Comparison of ENCODE assay signal across 8 cellular contexts in the genomic region with DNA sequence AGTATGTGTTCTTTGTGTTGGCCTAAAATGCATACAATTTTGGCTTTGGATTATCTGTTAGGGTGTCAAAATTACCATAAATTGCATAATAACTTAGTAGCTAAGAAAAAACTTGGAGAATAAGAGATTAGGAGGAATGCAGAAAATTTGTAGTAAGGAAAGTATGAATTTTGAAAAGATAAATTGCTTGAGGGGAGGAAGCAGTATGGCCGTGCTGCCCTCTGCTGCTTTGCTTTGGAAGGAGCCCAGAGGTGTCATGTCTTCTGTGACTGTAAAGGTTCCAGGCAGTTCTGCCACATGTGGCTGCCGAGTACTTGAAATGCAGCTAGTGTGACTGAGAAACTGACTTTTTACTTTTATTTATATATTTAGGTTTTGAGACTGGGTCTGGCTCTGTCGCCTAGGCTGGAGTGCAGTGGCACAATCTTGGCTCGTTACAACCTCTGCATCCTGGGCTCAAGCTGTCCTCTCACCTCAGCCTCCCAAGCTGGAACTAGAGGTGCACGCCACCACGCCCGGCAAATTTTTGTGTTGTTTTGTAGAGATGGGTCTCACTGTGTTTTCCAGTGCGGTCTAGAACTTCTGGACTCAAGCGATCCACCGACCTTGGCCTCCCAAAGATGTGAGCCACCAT. TPM values are rescaled to one million over a fixed set of nuclear protein-coding genes. Genes with fewer than 3 reads are reported as not detected.
DNase-seq lines count a peak whose midpoint lies in the region; ATAC-seq, FAIRE-seq and TF ChIP-seq lines count a peak whose summit lies in the region.

No MANE protein-coding gene starts in this region.

- no peaks in the 10 kb centered on the region for H3K4me1 ChIP-seq in IMR-90 (ENCODE audit: control insufficient read depth, insufficient read depth, low read length)
- H3K4me1 ChIP-seq in astrocyte (ENCODE audit: insufficient read depth, low read length), result peaks cover 17% of the 10 kb centered on the region
- H3K4me1 ChIP-seq in iPS-18a (ENCODE audit: control insufficient read depth, low read depth, low read length), result peaks cover 7% of the 10 kb centered on the region

- H3K14ac ChIP-seq in IMR-90 (replicated peaks; ENCODE audit: low read depth, low read length), result no peak overlapping the region

- H2AK5ac ChIP-seq in IMR-90 (ENCODE audit: low read depth, low read length), result 0 out of 2 replicates have a peak overlapping the region, but pooled peaks have one; percentile 25

- in situ Hi-C loops in IMR-90 (cut with MboI; ENCODE audit: low sequenced_read_pairs), result loop anchor here (5.0 to 10.0 kb wide), 3 partner anchors 171 to 813 kb away; a partner anchor contains a TSS

- TF ChIP-seq POLR2A in IMR-90 (IDR thresholded peaks at IDR 0.05; ENCODE audit: low read depth, low read length), result no peak

- H3K9ac ChIP-seq in IMR-90 (ENCODE audit: low read depth, low read length) (0 out of 2 replicates have a peak overlapping the region, but pooled peaks have one; percentile 14), astrocyte (ENCODE audit: low read length) (peak overlapping the region; percentile 88), iPS-18a (ENCODE audit: low read length) (peak overlapping the region; percentile 93)

- H4K91ac ChIP-seq in IMR-90 (ENCODE audit: insufficient read depth, low read depth, low read length), result no peak overlapping the region

- POLR2A ChIA-PET in IMR-90 (lab: Charles Lee; ENCODE audit: unreplicated experiment), result interaction anchor here (0.6 to 0.7 kb wide), 2 partner anchors 168 to 822 kb away, joined by 3 to 4 read pairs; no protein-coding TSS in a partner anchor

- H3K4me3 ChIP-seq in IMR-90 (ENCODE audit: insufficient read depth, low read depth, low read length), result no peak overlapping the region
- H3K4me3 ChIP-seq in astrocyte (ENCODE audit: insufficient read depth, low read depth, low read length), result peak overlapping the region; percentile 87
- H3K4me3 ChIP-seq in iPS-18a (ENCODE audit: low read length), result peak overlapping the region; percentile 94

- dilution Hi-C loops in IMR-90 (cut with HindIII; ENCODE audit: low sequenced_read_pairs, unreplicated experiment), result no loop called here

- DNase-seq in Daoy (ENCODE audit: low read depth) (peak; percentile 48), IMR-90 (peak; percentile 62), T-helper 17 cell (peak; percentile 33 to 56 (median 46)), astrocyte (ENCODE audit: low read depth) (peak; percentile 26), omental fat pad (ENCODE audit: low spot score) (no peak)
- DNase-seq in stimulated activated CD4-positive, alpha-beta T cell treated with anti-CD3 and anti-CD28 coated beads, Interleukin-15, amount 100 ng/mL, for 24 hours, result peak; percentile 72

- H3K4me1 Mint-ChIP-seq in T-helper 17 cell (peaks cover 26% of the 10 kb centered on the region), astrocyte (ENCODE audit: low read depth, unreplicated experiment) (peaks cover 8% of the 10 kb centered on the region)

- ATAC-seq in IMR-90 (ENCODE audit: low read depth), result peak; percentile 25; the same call in 1 of the 2 replicates
- ATAC-seq in T-helper 17 cell, result peak; percentile 46
- no peak for ATAC-seq in HG03039 (IDR thresholded peaks at IDR 0.05; ENCODE audit: unreplicated experiment)
- no peak for ATAC-seq in omental fat pad (ENCODE audit: low FRiP score)

- FAIRE-seq in astrocyte (lab: Jason Lieb, UNC), result no peak

- H3K79me1 ChIP-seq in IMR-90 (ENCODE audit: low read depth in 1 of 2, low read length in 2 of 2), result peaks cover 26 to 59% of the 10 kb centered on the region in 2 experiments; a peak in 3 of 4 replicates

- H3K9me3 ChIP-seq in IMR-90 (ENCODE audit: control insufficient read depth, insufficient read depth, low read length) (no peaks in the 10 kb centered on the region), T-helper 17 cell (ENCODE audit: control insufficient read depth, low read length, poor library complexity, severe bottlenecking) (no peaks in the 10 kb centered on the region), astrocyte (ENCODE audit: insufficient read depth, low read depth, low read length) (no peaks in the 10 kb centered on the region), iPS-18a (ENCODE audit: control insufficient read depth, low read depth, low read length) (no peaks in the 10 kb centered on the region)

- peak overlapping the region; percentile 94 for H3K4me3 Mint-ChIP-seq in T-helper 17 cell
- H3K4me3 Mint-ChIP-seq in astrocyte (ENCODE audit: unreplicated experiment), result peak overlapping the region; percentile 96

- no peaks in the 10 kb centered on the region for H3K27me3 Mint-ChIP-seq in T-helper 17 cell
- H3K27me3 Mint-ChIP-seq in astrocyte (ENCODE audit: low read depth, unreplicated experiment), result no peaks in the 10 kb centered on the region

- no peak overlapping the region for H3K56ac ChIP-seq in IMR-90 (ENCODE audit: extremely low read depth, insufficient read depth, low read length)

- H2AFZ ChIP-seq in IMR-90 (replicated peaks; ENCODE audit: low read length, poor library complexity) (no peak overlapping the region), astrocyte (ENCODE audit: low read depth, low read length) (no peak overlapping the region)

- TF ChIP-seq RAD21 in IMR-90 (IDR thresholded peaks at IDR 0.05; ENCODE audit: low read length), result peak; percentile 90

- intact Hi-C loops in IMR-90 (cut with micrococcal nuclease), result loop anchor here (2.0 to 5.0 kb wide), 3 partner anchors 36 to 813 kb away; no protein-coding TSS in a partner anchor

- H3K27me3 ChIP-seq in IMR-90 (ENCODE audit: control insufficient read depth, insufficient read depth, low read length), result no peaks in the 10 kb centered on the region
- no peaks in the 10 kb centered on the region for H3K27me3 ChIP-seq in astrocyte (ENCODE audit: insufficient read depth, low read length)
- H3K27me3 ChIP-seq in iPS-18a (ENCODE audit: control insufficient read depth, insufficient read depth, low read length), result no peaks in the 10 kb centered on the region

- H3K9me3 Mint-ChIP-seq in astrocyte (ENCODE audit: unreplicated experiment), result no peaks in the 10 kb centered on the region

- H2BK15ac ChIP-seq in IMR-90 (ENCODE audit: low read depth, low read length), result no peak overlapping the region

- no peak overlapping the region for H4K8ac ChIP-seq in IMR-90 (ENCODE audit: low read depth in 2 of 2, low read length in 2 of 2)

- H2BK120ac ChIP-seq in IMR-90 (ENCODE audit: low read depth, low read length), result no peak overlapping the region

- peak overlapping the region; percentile 91 for H3K27ac Mint-ChIP-seq in T-helper 17 cell
- peak overlapping the region; percentile 12 for H3K27ac Mint-ChIP-seq in astrocyte (ENCODE audit: unreplicated experiment)

- peak; percentile 83 for TF ChIP-seq CTCF in IMR-90 (conservative IDR thresholded peaks at IDR 0.05; ENCODE audit: low read depth, low read length)
- TF ChIP-seq CTCF in astrocyte (IDR thresholded peaks at IDR 0.05; ENCODE audit: insufficient read depth, low read depth, low read length), result peak; percentile 85
- no peak for TF ChIP-seq CTCF in omental fat pad (IDR thresholded peaks at IDR 0.05)

- no peak overlapping the region for H2AK9ac ChIP-seq in IMR-90 (replicated peaks; ENCODE audit: low read depth, low read length, poor library complexity)

- H3K23ac ChIP-seq in IMR-90 (ENCODE audit: low read depth, low read length), result 0 out of 2 replicates have a peak overlapping the region, but pooled peaks have one; percentile 95

- H3K27ac ChIP-seq in IMR-90 (ENCODE audit: insufficient read depth, low read length) (no peak overlapping the region), astrocyte (ENCODE audit: low read depth, low read length) (no peak overlapping the region), iPS-18a (ENCODE audit: low read length) (no peak overlapping the region)

- CTCF ChIA-PET in IMR-90 (lab: Yijun Ruan, JAX), result interaction anchor here (0.6 to 1.3 kb wide), 8 partner anchors 14 to 327 kb away, joined by 3 to 5 read pairs (median 3); a partner anchor contains a TSS

- no peak overlapping the region for H2BK20ac ChIP-seq in IMR-90 (ENCODE audit: low read depth, low read length)

- H3K4me2 ChIP-seq in IMR-90 (ENCODE audit: low read depth, low read length) (peak overlapping the region; percentile 86), astrocyte (ENCODE audit: low read length) (peak overlapping the region; percentile 94)

- H3K36me3 ChIP-seq in IMR-90 (ENCODE audit: control insufficient read depth, insufficient read depth, low read length) (peaks cover 13% of the 10 kb centered on the region), astrocyte (ENCODE audit: insufficient read depth, low read length) (peaks cover 8% of the 10 kb centered on the region), iPS-18a (ENCODE audit: control insufficient read depth, low read depth, low read length) (peaks cover 38% of the 10 kb centered on the region)

- H3K9me1 ChIP-seq in IMR-90 (ENCODE audit: insufficient read depth, low read length), result peaks cover 3% of the 10 kb centered on the region; the same call in 1 of the 2 replicates

- H3K36me3 Mint-ChIP-seq in T-helper 17 cell (ENCODE audit: low read depth), result peaks cover 2% of the 10 kb centered on the region
- H3K36me3 Mint-ChIP-seq in astrocyte (ENCODE audit: low read depth, unreplicated experiment), result peaks cover 8% of the 10 kb centered on the region

- H2BK5ac ChIP-seq in IMR-90 (ENCODE audit: low read depth, low read length, poor library complexity, severe bottlenecking), result no peak overlapping the region

- peaks cover 36% of the 10 kb centered on the region for H3K79me2 ChIP-seq in astrocyte (ENCODE audit: insufficient read depth, low read length)

- no CpG with 5 or more reads among the region's 10 CpGs for WGBS in IMR-90 (ENCODE audit: extremely low coverage in 2 of 2, insufficient read length in 1 of 2), 2 experiments

- H3K18ac ChIP-seq in IMR-90 (ENCODE audit: low read depth, low read length), result no peak overlapping the region

- H4K20me1 ChIP-seq in IMR-90 (ENCODE audit: insufficient read depth, low read length) (peaks cover 18% of the 10 kb centered on the region), astrocyte (ENCODE audit: insufficient read depth, low read length) (peaks cover 35% of the 10 kb centered on the region)

- H3K4ac ChIP-seq in IMR-90 (ENCODE audit: low read depth, low read length), result no peak overlapping the region

- no TSS peak for BruUV-seq in IMR-90 (replicated peaks; lab: Mats Ljungman, UMichigan)

- no peak overlapping the region for H4K5ac ChIP-seq in IMR-90 (ENCODE audit: low read depth, low read length)

RNA-seq across cellular contexts. Expression of a gene that starts 1.8 kb away (rescaled TPM):
- 285 and 350 TPM in 2 replicates for total RNA-seq in Daoy (2014; rRNA removed; shearing (Covaris generic))
- 181 and 229 TPM in 2 replicates for total RNA-seq in IMR-90 (2012; rRNA removed)
- 89.8 and 93.6 TPM in 2 replicates for polyA plus RNA-seq in IMR-90 (2012; rRNA removed)
- polyA plus RNA-seq in IMR-90 (2012; cell fraction: cytosol; rRNA removed), result 54.2 and 95.4 TPM in 2 replicates
- 84.2 and 143 TPM in 2 replicates for polyA plus RNA-seq in IMR-90 (2012; cell fraction: nucleus; rRNA removed; ENCODE audit: low replicate concordance)
- 10 to 100 TPM; 59.2 to 67.5 TPM for total RNA-seq in T-helper 17 cell
- 70.1 and 83.4 TPM in 2 replicates for total RNA-seq in astrocyte
- 100 to 1,000 TPM in 1 of 4 donors, 10 to 100 TPM in 3; 74.6 to 106 (median 85.8) TPM for total RNA-seq in omental fat pad

RNA-seq across cellular contexts. Expression of a gene that starts 22.3 kb away (rescaled TPM):
- total RNA-seq in Daoy (2014; rRNA removed; shearing (Covaris generic)), result 11.8 and 12.6 TPM in 2 replicates
- total RNA-seq in IMR-90 (2012; rRNA removed) (36.4 and 47.5 TPM in 2 replicates), T-helper 17 cell (10 to 100 TPM; 56.7 to 79.4 TPM), astrocyte (69.5 and 70.9 TPM in 2 replicates), omental fat pad (10 to 100 TPM; 26.2 to 45.6 (median 31.2) TPM)
- 90.1 and 97.4 TPM in 2 replicates for polyA plus RNA-seq in IMR-90 (2012; rRNA removed)
- 53.3 and 63.2 TPM in 2 replicates for polyA plus RNA-seq in IMR-90 (2012; cell fraction: cytosol; rRNA removed)
- 505 and 1,239 TPM in 2 replicates for polyA plus RNA-seq in IMR-90 (2012; cell fraction: nucleus; rRNA removed; ENCODE audit: low replicate concordance)

Comparison
In these comparisons a context has a peak if more than half of its experiments do, and no peak if none do; other contexts are left out.
1. ATAC-seq: peak in IMR-90 (single experiment) and T-helper 17 cell (single experiment); none in HG03039 (single experiment) and omental fat pad (single experiment).
2. H3K9ac ChIP-seq: peak in every context shown above with its lines; median percentile 93 in iPS-18a; 88 in astrocyte; 14 in IMR-90.
3. CTCF ChIP-seq: peak in IMR-90 (single experiment) and astrocyte (single experiment); none in omental fat pad (0 of 3).